8 cellular contexts compared by ENCODE assay signal in the genomic region with DNA sequence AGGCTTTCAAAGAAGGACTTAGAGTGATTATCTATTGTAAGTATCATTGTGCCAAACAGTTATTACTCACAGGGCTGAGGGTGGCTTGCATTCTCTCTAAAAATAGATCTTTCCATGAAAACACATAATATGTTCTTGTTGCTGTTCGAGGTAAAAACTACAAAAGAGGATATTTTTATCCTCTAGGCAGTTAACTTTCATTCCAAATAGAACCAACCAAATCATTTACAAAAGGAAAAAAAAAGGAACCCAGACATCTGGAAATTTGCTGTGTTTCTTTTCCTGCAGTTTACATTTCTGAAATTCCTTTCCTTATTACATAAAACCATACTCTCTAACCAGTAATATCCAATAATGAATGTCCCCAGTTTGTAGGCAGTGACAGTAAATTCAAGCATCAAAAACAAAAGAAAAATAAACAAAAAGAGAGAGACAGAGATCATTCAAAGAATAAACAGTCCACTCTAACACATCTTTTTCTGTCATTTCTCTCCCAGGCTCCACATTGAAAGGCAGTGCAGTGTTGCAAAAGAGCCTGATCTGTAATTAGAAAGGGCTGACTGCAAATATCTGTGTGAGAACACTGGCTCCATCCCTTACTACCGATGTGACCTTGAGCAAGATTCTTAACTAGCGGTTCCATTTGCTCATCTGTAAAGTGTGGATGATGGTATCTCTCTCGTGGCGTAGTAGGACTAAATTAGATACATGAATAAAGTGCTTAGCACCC. TPM values are rescaled to one million over a fixed set of nuclear protein-coding genes. Genes with fewer than 3 reads are reported as not detected.
A peak's percentile ranks its signal among the peaks of the same experiment; 100 is the strongest.
DNase-seq lines count a peak whose midpoint lies in the region; ATAC-seq, FAIRE-seq and TF ChIP-seq lines count a peak whose summit lies in the region.
"Had no signal": no experiment of that assay in that cellular context is flagged by ENCODE, and none has a peak within 500 bp of the region (broad histone marks: within the 10 kb centered on the region; RNA-seq: fewer than 3 reads in every experiment).

No MANE protein-coding gene starts in this region.

- no peaks in the 10 kb centered on the region for H3K36me3 ChIP-seq in spleen
- H3K36me3 ChIP-seq: right lobe of liver had no signal

- DNase-seq in LHCN-M2 (ENCODE audit: low read depth), result peak; percentile 71
- peak; percentile 68 for DNase-seq in fibroblast of pulmonary artery (ENCODE audit: low read depth)
- no peak for DNase-seq in spleen
- no peak for DNase-seq in RCC 7860 (ENCODE audit: low spot score)
- DNase-seq in NCI-H2081 treated with DMSO at 0.1 percent for 48 hours (lab: John Stamatoyannopoulos, UW), result no peak
- no peak for DNase-seq in NCI-H2107 treated with DMSO at 0.1 percent for 48 hours (lab: John Stamatoyannopoulos, UW; ENCODE audit: unreplicated experiment)
- DNase-seq: right lobe of liver had no signal

- H3K27ac ChIP-seq in spleen, result peak overlapping the region in 7 of 8 donors; percentile 9 to 63 (median 33)

- 57 to 73% (median 64%) methylated on average over 5 of the region's 5 CpGs for WGBS in spleen, 5 donors

- H3K4me3 ChIP-seq in fibroblast of pulmonary artery (replicated peaks; ENCODE audit: low read depth, low read length) (no peak overlapping the region), spleen (no peak overlapping the region)
- H3K4me3 ChIP-seq: right lobe of liver had no signal

- TF ChIP-seq POLR2A in spleen (IDR thresholded peaks at IDR 0.05), result no peak

- intact Hi-C loops in spleen (cut with DNase I; ENCODE audit: low total_unique reads), result no loop called here

- FAIRE-seq in RCC 7860 (lab: Jason Lieb, UNC), result no peak

- no peaks in the 10 kb centered on the region for H3K27me3 ChIP-seq in spleen (replicated peaks in 1 of 7)
- H3K27me3 ChIP-seq: right lobe of liver had no signal

- TF ChIP-seq CTCF in fibroblast of pulmonary artery (IDR thresholded peaks at IDR 0.05; ENCODE audit: low read length, missing control alignments) (no peak), spleen (IDR thresholded peaks at IDR 0.05 in 8 of 11, conservative IDR thresholded peaks at IDR 0.05 in 3 of 11) (no peak)

- peaks cover 14 to 76% (median 39%) of the 10 kb centered on the region in 6 donors for H3K4me1 ChIP-seq in spleen
- H3K4me1 ChIP-seq: right lobe of liver had no signal

- no peaks in the 10 kb centered on the region for H3K9me3 ChIP-seq in spleen
- H3K9me3 ChIP-seq: right lobe of liver had no signal

- peak; percentile 23 for ATAC-seq in GM21515 (IDR thresholded peaks at IDR 0.05; ENCODE audit: unreplicated experiment)

RNA-seq across cellular contexts. Expression of gene SLC44A3, which starts 27.1 kb away (rescaled TPM):
- total RNA-seq in LHCN-M2 (2014; rRNA removed) (1.2 and 1.5 TPM in 2 replicates), spleen (1 to 10 TPM in 3 of 7 donors, under 1 TPM in 4; 0.65 to 4.0 (median 0.97) TPM)
- polyA plus RNA-seq in LHCN-M2 (2012), result 1.2 TPM
- polyA plus RNA-seq in spleen, result under 1 TPM; 0.28 to 0.58 (median 0.32) TPM

Comparison
In these comparisons a context has a peak if more than half of its experiments do, and no peak if none do; other contexts are left out.
1. DNase-seq: peak in LHCN-M2 (single experiment) and fibroblast of pulmonary artery (single experiment); none in spleen (single experiment), RCC 7860 (single experiment), NCI-H2081 treated with DMSO at 0.1 percent for 48 hours (single experiment) and NCI-H2107 treated with DMSO at 0.1 percent for 48 hours (single experiment).